ENCODE assay signal across 1 cellular context in the genomic region with DNA sequence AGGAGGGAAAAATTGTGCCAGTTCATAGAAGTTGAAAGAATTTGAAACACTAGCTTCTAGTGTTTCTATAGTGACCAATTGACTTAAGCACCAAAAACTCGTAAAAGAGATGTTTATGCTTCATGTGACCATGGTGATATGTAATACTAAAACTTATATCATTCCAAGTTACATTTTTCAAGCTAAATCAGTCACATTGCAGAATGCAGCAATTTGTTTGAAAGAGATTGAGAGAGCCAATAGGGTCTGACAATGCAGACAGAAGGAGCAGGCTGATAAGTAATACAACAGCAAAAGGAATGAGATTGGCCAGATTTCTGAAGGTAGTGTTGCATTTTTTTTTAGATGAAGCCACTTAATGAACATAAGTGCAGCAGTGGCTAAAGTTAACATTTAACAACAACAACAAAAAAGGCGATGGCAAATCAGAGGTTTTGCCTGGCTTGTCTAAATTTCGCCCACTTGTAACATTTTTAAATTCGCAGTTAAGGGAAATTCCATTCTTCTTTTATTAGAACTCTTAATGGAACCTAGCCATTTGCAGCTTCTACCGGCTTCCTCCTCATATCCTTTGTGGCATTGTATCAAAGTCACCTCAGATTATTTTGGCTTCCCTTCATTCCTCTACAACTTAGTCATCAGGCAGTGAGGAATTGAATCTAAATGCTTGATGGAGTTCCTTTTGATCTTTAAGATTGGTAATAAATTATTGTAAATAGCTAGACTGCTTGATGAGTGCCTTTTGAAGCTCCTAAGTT.
TF ChIP-seq lines count a peak whose summit lies in the region.

No MANE protein-coding gene starts in this region.

TF ChIP-seq in IMR-90, 13 proteins besides CTCF, POLR2A, EP300 and RAD21 (continued from another document):
- TF ChIP-seq, protein P1, sequence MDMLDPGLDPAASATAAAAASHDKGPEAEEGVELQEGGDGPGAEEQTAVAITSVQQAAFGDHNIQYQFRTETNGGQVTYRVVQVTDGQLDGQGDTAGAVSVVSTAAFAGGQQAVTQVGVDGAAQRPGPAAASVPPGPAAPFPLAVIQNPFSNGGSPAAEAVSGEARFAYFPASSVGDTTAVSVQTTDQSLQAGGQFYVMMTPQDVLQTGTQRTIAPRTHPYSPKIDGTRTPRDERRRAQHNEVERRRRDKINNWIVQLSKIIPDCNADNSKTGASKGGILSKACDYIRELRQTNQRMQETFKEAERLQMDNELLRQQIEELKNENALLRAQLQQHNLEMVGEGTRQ (IDR thresholded peaks at IDR 0.05; ENCODE audit: low read depth, low read length) = no peak
- TF ChIP-seq CEBPB (IDR thresholded peaks at IDR 0.05; ENCODE audit: low read depth, low read length) (no peak), RCOR1 (IDR thresholded peaks at IDR 0.05; ENCODE audit: insufficient replicate concordance, low read length) (no peak), SMC3 (IDR thresholded peaks at IDR 0.05; ENCODE audit: low read depth, low read length) (no peak), RFX5 (IDR thresholded peaks at IDR 0.05; ENCODE audit: low read depth, low read length) (no peak), FOS (IDR thresholded peaks at IDR 0.05; ENCODE audit: low read depth, low read length) (no peak), MAFK (IDR thresholded peaks at IDR 0.05; ENCODE audit: low read depth, low read length) (no peak), CHD1 (IDR thresholded peaks at IDR 0.05; ENCODE audit: low read depth, low read length) (no peak), BHLHE40 (IDR thresholded peaks at IDR 0.05; ENCODE audit: low read depth, low read length) (no peak), NFE2L2 (IDR thresholded peaks at IDR 0.05; ENCODE audit: low read depth, low read length) (no peak)
- TF ChIP-seq, protein P2, sequence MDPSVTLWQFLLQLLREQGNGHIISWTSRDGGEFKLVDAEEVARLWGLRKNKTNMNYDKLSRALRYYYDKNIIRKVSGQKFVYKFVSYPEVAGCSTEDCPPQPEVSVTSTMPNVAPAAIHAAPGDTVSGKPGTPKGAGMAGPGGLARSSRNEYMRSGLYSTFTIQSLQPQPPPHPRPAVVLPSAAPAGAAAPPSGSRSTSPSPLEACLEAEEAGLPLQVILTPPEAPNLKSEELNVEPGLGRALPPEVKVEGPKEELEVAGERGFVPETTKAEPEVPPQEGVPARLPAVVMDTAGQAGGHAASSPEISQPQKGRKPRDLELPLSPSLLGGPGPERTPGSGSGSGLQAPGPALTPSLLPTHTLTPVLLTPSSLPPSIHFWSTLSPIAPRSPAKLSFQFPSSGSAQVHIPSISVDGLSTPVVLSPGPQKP (IDR thresholded peaks at IDR 0.05; ENCODE audit: borderline replicate concordance, low read depth, low read length) = no peak
TF ChIP-seq in IMR-90: peak in this region for 0.
